ENCODE assay signal across 1 cellular context in genomic region chr18:9053814-9054213, GRCh38.
TF ChIP-seq lines count a peak whose summit lies in the region.

No MANE protein-coding gene starts in this region.

TF ChIP-seq in K562, 482 proteins besides CTCF, POLR2A, EP300 and RAD21 (continued from another document):
- TF ChIP-seq, protein P1, sequence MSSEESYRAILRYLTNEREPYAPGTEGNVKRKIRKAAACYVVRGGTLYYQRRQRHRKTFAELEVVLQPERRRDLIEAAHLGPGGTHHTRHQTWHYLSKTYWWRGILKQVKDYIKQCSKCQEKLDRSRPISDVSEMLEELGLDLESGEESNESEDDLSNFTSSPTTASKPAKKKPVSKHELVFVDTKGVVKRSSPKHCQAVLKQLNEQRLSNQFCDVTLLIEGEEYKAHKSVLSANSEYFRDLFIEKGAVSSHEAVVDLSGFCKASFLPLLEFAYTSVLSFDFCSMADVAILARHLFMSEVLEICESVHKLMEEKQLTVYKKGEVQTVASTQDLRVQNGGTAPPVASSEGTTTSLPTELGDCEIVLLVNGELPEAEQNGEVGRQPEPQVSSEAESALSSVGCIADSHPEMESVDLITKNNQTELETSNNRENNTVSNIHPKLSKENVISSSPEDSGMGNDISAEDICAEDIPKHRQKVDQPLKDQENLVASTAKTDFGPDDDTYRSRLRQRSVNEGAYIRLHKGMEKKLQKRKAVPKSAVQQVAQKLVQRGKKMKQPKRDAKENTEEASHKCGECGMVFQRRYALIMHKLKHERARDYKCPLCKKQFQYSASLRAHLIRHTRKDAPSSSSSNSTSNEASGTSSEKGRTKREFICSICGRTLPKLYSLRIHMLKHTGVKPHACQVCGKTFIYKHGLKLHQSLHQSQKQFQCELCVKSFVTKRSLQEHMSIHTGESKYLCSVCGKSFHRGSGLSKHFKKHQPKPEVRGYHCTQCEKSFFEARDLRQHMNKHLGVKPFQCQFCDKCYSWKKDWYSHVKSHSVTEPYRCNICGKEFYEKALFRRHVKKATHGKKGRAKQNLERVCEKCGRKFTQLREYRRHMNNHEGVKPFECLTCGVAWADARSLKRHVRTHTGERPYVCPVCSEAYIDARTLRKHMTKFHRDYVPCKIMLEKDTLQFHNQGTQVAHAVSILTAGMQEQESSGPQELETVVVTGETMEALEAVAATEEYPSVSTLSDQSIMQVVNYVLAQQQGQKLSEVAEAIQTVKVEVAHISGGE (CRISPR knock-in tag; IDR thresholded peaks at IDR 0.05), result 0 out of 6 replicates have a peak, but pooled peaks of 1 of the 3 experiments have one; percentile 6
- TF ChIP-seq PTRF (tag; IDR thresholded peaks at IDR 0.05) (peak; percentile 79; the same call in 1 of the 2 replicates), ZFPM2 (CRISPR knock-in tag; IDR thresholded peaks at IDR 0.05) (no peak), SMARCB1 (IDR thresholded peaks at IDR 0.05; ENCODE audit: insufficient read length, low read depth) (no peak), ZNF445 (CRISPR knock-in tag; IDR thresholded peaks at IDR 0.05; ENCODE audit: low read depth) (no peak), RBM25 (IDR thresholded peaks at IDR 0.05; ENCODE audit: low read depth, low read length, severe bottlenecking) (peak; percentile 70), BCOR (IDR thresholded peaks at IDR 0.05) (peak; percentile 50; the same call in 1 of the 2 replicates), CREB3 (tag; conservative IDR thresholded peaks at IDR 0.05; ENCODE audit: low read depth) (0 out of 2 replicates have a peak, but pooled peaks have one; percentile 27), HNRNPLL (IDR thresholded peaks at IDR 0.05; ENCODE audit: low read depth, low read length, poor library complexity, severe bottlenecking) (no peak), SMAD1 (IDR thresholded peaks at IDR 0.05; ENCODE audit: low read depth, low read length, partially characterized antibody) (no peak), NR4A1 (CRISPR knock-in tag; IDR thresholded peaks at IDR 0.05) (no peak), NR4A1 (tag; IDR thresholded peaks at IDR 0.05) (peak; percentile 89), ATF1 (CRISPR knock-in tag; IDR thresholded peaks at IDR 0.05) (no peak), ATF1 (tag; IDR thresholded peaks at IDR 0.05) (no peak), MECOM (CRISPR knock-in tag; IDR thresholded peaks at IDR 0.05) (0 out of 2 replicates have a peak, but pooled peaks have one; percentile 24), NR2C1 (IDR thresholded peaks at IDR 0.05) (no peak), NR2C1 (tag; IDR thresholded peaks at IDR 0.05) (peak; percentile 43; the same call in 1 of the 2 replicates)
- TF ChIP-seq, protein P2, sequence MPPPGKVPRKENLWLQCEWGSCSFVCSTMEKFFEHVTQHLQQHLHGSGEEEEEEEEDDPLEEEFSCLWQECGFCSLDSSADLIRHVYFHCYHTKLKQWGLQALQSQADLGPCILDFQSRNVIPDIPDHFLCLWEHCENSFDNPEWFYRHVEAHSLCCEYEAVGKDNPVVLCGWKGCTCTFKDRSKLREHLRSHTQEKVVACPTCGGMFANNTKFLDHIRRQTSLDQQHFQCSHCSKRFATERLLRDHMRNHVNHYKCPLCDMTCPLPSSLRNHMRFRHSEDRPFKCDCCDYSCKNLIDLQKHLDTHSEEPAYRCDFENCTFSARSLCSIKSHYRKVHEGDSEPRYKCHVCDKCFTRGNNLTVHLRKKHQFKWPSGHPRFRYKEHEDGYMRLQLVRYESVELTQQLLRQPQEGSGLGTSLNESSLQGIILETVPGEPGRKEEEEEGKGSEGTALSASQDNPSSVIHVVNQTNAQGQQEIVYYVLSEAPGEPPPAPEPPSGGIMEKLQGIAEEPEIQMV (tag; conservative IDR thresholded peaks at IDR 0.05; ENCODE audit: low read depth), result 0 out of 2 replicates have a peak, but pooled peaks have one; percentile 19
- TF ChIP-seq, protein P3, sequence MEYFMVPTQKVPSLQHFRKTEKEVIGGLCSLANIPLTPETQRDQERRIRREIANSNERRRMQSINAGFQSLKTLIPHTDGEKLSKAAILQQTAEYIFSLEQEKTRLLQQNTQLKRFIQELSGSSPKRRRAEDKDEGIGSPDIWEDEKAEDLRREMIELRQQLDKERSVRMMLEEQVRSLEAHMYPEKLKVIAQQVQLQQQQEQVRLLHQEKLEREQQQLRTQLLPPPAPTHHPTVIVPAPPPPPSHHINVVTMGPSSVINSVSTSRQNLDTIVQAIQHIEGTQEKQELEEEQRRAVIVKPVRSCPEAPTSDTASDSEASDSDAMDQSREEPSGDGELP (CRISPR knock-in tag; IDR thresholded peaks at IDR 0.05; ENCODE audit: borderline replicate concordance), result no peak
